Comparison of ENCODE assay signal across 15 cellular contexts in genomic region chr13:20711301-20712044, GRCh38. TPM values are rescaled to one million over a fixed set of nuclear protein-coding genes. Genes with fewer than 3 reads are reported as not detected.
DNase-seq lines count a peak whose midpoint lies in the region; ATAC-seq, FAIRE-seq and TF ChIP-seq lines count a peak whose summit lies in the region.
"Had no signal": no experiment of that assay in that cellular context is flagged by ENCODE, and none has a peak within 500 bp of the region (broad histone marks: within the 10 kb centered on the region; RNA-seq: fewer than 3 reads in every experiment).

No MANE protein-coding gene starts in this region.

- peak; percentile 58 for FAIRE-seq in HepG2 (lab: Jason Lieb, UNC)
- FAIRE-seq in H1 (lab: Jason Lieb, UNC): peak; percentile 92

- no peak overlapping the region for H3K56ac ChIP-seq in H1 (replicated peaks; ENCODE audit: insufficient read length, low read depth, low read length)

- in situ Hi-C loops in HepG2 (cut with HindIII; ENCODE audit: extremely low pct_ligation_motif_present, low pct_unique_long_range_greater_than_20kb): no loop called here
- in situ Hi-C loops in gastrocnemius medialis (cut with MboI; ENCODE audit: low sequenced_read_pairs in 4 of 4): loop anchor here in 2 of 4 donors (10.0 to 25.0 kb wide), 2 partner anchors 213 to 226 kb away; no protein-coding TSS in a partner anchor

- no peak overlapping the region for H2BK20ac ChIP-seq in H1 (ENCODE audit: low read length)

- no peaks in the 10 kb centered on the region; a peak in 1 of 5 replicates for H3K27me3 ChIP-seq in HepG2 (ENCODE audit: control insufficient read depth in 1 of 2, insufficient read depth in 2 of 2, low read length in 2 of 2)
- H3K27me3 ChIP-seq in right lobe of liver: no peaks in the 10 kb centered on the region
- peaks cover 8% of the 10 kb centered on the region for H3K27me3 ChIP-seq in OCI-LY3 (ENCODE audit: low read depth, low read length)
- no peaks in the 10 kb centered on the region for H3K27me3 ChIP-seq in H1 (replicated peaks in 1 of 4; ENCODE audit: control insufficient read depth in 3 of 4, extremely low read depth in 1 of 4, insufficient read depth in 3 of 4, low read length in 3 of 4)
- H3K27me3 ChIP-seq in gastrocnemius medialis: no peaks in the 10 kb centered on the region
- H3K27me3 ChIP-seq: BE2C, hepatocyte had no signal

- 50% methylated on average over 12 of the region's 13 CpGs for WGBS in HepG2 (ENCODE audit: low lambda C conversion rate)
- WGBS in right lobe of liver (ENCODE audit: insufficient coverage, low coverage, low lambda C conversion rate, missing lambda C conversion rate): 60% methylated on average over 7 of the region's 13 CpGs
- WGBS in H1 (ENCODE audit: extremely low coverage in 1 of 2, insufficient coverage in 1 of 2, insufficient read length in 1 of 2, insufficient replicate concordance in 2 of 2, low coverage in 1 of 2, low lambda C conversion rate in 2 of 2, missing lambda C conversion rate in 1 of 2), 2 experiments: 88% methylated on average over 13 of the region's 13 CpGs; no CpG with 5 or more reads in 1 of the 2 experiments

- H4K5ac ChIP-seq in H1 (ENCODE audit: insufficient read length, low read depth, low read length): no peak overlapping the region

- DNase-seq in HepG2 (ENCODE audit: low spot score) (no peak), right lobe of liver (no peak), H1 (ENCODE audit: low read depth in 1 of 2, low spot score in 2 of 2) (peak in 1 of 2 experiments; percentile 74), gastrocnemius medialis (no peak), SIG-M5 (lab: John Stamatoyannopoulos, UW) (no peak), glomerular visceral epithelial cell (ENCODE audit: extremely low spot score) (no peak)
- DNase-seq: activated gamma-delta T cell treated with Interleukin-2 at 50 U/mL for 16 hours, BE2C, lower lobe of right lung, NCI-H2029, T-helper 2 cell had no signal

- no peak overlapping the region for H2BK12ac ChIP-seq in H1 (ENCODE audit: low read depth, low read length)

- ATAC-seq in HepG2 (peak; percentile 81), right lobe of liver (no peak), gastrocnemius medialis (no peak), HG03378 (IDR thresholded peaks at IDR 0.05; ENCODE audit: unreplicated experiment) (no peak)
- ATAC-seq: lower lobe of right lung had no signal

- no peak overlapping the region for H3K27ac ChIP-seq in HepG2 (ENCODE audit: extremely low read length, insufficient read depth, low read length)
- no peak overlapping the region for H3K27ac ChIP-seq in right lobe of liver
- no peak overlapping the region for H3K27ac ChIP-seq in OCI-LY3 (ENCODE audit: low read length)
- H3K27ac ChIP-seq in H1 (ENCODE audit: low read depth, low read length): no peak overlapping the region
- peak overlapping the region; percentile 80 to 89 (median 88) for H3K27ac ChIP-seq in gastrocnemius medialis
- H3K27ac ChIP-seq: hepatocyte, lower lobe of right lung, neutrophil had no signal

- H2AK5ac ChIP-seq in H1 (ENCODE audit: low read depth, low read length): no peak overlapping the region

- no peaks in the 10 kb centered on the region for H3K79me1 ChIP-seq in H1 (ENCODE audit: low read depth, low read length)

- H2AFZ ChIP-seq in HepG2 (ENCODE audit: low read length) (no peak overlapping the region), OCI-LY3 (ENCODE audit: low read depth, low read length) (no peak overlapping the region), H1 (ENCODE audit: low read length) (no peak overlapping the region)

- no peaks in the 10 kb centered on the region for H3K36me3 ChIP-seq in HepG2 (replicated peaks in 1 of 2; ENCODE audit: control insufficient read depth in 1 of 2, insufficient read depth in 2 of 2, low read length in 2 of 2)
- no peaks in the 10 kb centered on the region for H3K36me3 ChIP-seq in right lobe of liver
- H3K36me3 ChIP-seq in OCI-LY3 (replicated peaks; ENCODE audit: low read depth, low read length): no peaks in the 10 kb centered on the region
- H3K36me3 ChIP-seq in H1 (ENCODE audit: control insufficient read depth in 2 of 4, insufficient read depth in 4 of 4, low read length in 3 of 4): no peaks in the 10 kb centered on the region
- H3K36me3 ChIP-seq in gastrocnemius medialis: no peaks in the 10 kb centered on the region
- H3K36me3 ChIP-seq: BE2C, lower lobe of right lung, neutrophil had no signal

- CTCF ChIA-PET in HepG2 (lab: Yijun Ruan, JAX; ENCODE audit: low intra/inter-chr PET ratio, low total read pairs) (interaction anchor here (1.0 to 2.7 kb wide), 3 partner anchors 117 to 219 kb away, joined by 5 to 21 read pairs (median 7); no protein-coding TSS in a partner anchor), H1 (lab: Charles Lee; ENCODE audit: partially characterized antibody) (interaction anchor here (0.6 to 4.3 kb wide), 18 partner anchors 10 to 1090 kb away, joined by 3 to 26 read pairs (median 4); no protein-coding TSS in a partner anchor)

- H3K9ac ChIP-seq in HepG2 (ENCODE audit: insufficient read depth, low read depth, low read length) (no peak overlapping the region), OCI-LY3 (ENCODE audit: low read length) (no peak overlapping the region), H1 (replicated peaks in 1 of 4; ENCODE audit: extremely low read depth in 1 of 4, low read depth in 3 of 4, low read length in 3 of 4) (no peak overlapping the region; a peak in 1 of 7 replicates)

- POLR2A ChIA-PET in HepG2 (lab: Yijun Ruan, JAX) (no interaction called here), H1 (lab: Charles Lee; ENCODE audit: partially characterized antibody) (interaction anchor here (1.0 kb wide), 1 partner anchor 11 kb away, joined by 5 read pairs; no protein-coding TSS in a partner anchor)

- intact Hi-C loops in HepG2 (cut with micrococcal nuclease; ENCODE audit: unreplicated experiment) (loop anchor here (1.0 to 2.0 kb wide), 3 partner anchors 117 to 216 kb away; no protein-coding TSS in a partner anchor), right lobe of liver (cut with DNase I) (loop anchor here (10.0 kb wide), 3 partner anchors 103 to 213 kb away; no protein-coding TSS in a partner anchor), gastrocnemius medialis (cut with DNase I; ENCODE audit: low total_unique reads) (loop anchor here (1.0 to 5.0 kb wide), 4 partner anchors 117 to 766 kb away; no protein-coding TSS in a partner anchor)

- H3K79me2 ChIP-seq in HepG2 (ENCODE audit: insufficient read depth, low read length): no peaks in the 10 kb centered on the region
- H3K79me2 ChIP-seq in OCI-LY3 (ENCODE audit: low read length): no peaks in the 10 kb centered on the region
- no peaks in the 10 kb centered on the region for H3K79me2 ChIP-seq in H1 (ENCODE audit: control insufficient read depth in 1 of 2, insufficient read depth in 2 of 2, low read length in 2 of 2)
- H3K79me2 ChIP-seq: hepatocyte had no signal

- H3K4me1 ChIP-seq in HepG2 (ENCODE audit: insufficient read depth, low read length) (peaks cover 42% of the 10 kb centered on the region), right lobe of liver (peaks cover 0 to 19% (median 0%) of the 10 kb centered on the region in 4 donors), OCI-LY3 (ENCODE audit: low read length) (peaks cover 7% of the 10 kb centered on the region; the same call in 1 of the 2 replicates), H1 (replicated peaks in 1 of 4; ENCODE audit: control insufficient read depth in 3 of 4, insufficient read depth in 4 of 4, low read length in 3 of 4) (peaks cover 2 to 9% (median 6%) of the 10 kb centered on the region in 4 experiments; a peak in 4 of 7 replicates), gastrocnemius medialis (peaks cover 40 to 43% of the 10 kb centered on the region in 2 donors)

- H3K23ac ChIP-seq in H1 (ENCODE audit: insufficient read length): no peak overlapping the region

- no peaks in the 10 kb centered on the region for H3K23me2 ChIP-seq in H1 (ENCODE audit: low read depth, low read length)

- no peaks in the 10 kb centered on the region for H3K9me3 ChIP-seq in HepG2 (ENCODE audit: low read length)
- no peaks in the 10 kb centered on the region for H3K9me3 ChIP-seq in right lobe of liver
- no peaks in the 10 kb centered on the region for H3K9me3 ChIP-seq in OCI-LY3 (ENCODE audit: insufficient read depth, low read length)
- H3K9me3 ChIP-seq in H1 (ENCODE audit: insufficient read depth in 2 of 2, low read depth in 1 of 2, low read length in 1 of 2): no peaks in the 10 kb centered on the region
- H3K9me3 ChIP-seq in gastrocnemius medialis: no peaks in the 10 kb centered on the region
- H3K9me3 ChIP-seq: BE2C, lower lobe of right lung, neutrophil had no signal

- TF ChIP-seq EP300 in HepG2 (IDR thresholded peaks at IDR 0.05; ENCODE audit: low read depth in 2 of 2, low read length in 2 of 2) (no peak), HepG2 (CRISPR knock-in tag; IDR thresholded peaks at IDR 0.05; ENCODE audit: borderline replicate concordance) (no peak), H1 (IDR thresholded peaks at IDR 0.05; ENCODE audit: borderline replicate concordance in 1 of 2, low read depth in 2 of 2, low read length in 2 of 2) (no peak)

- TF ChIP-seq CTCF in HepG2 (CRISPR knock-in tag; IDR thresholded peaks at IDR 0.05) (peak; percentile 45), right lobe of liver (IDR thresholded peaks at IDR 0.05) (peak in 2 of 4 donors; percentile 6 to 7), OCI-LY3 (IDR thresholded peaks at IDR 0.05; ENCODE audit: low read depth, low read length) (peak; percentile 40), H1 (IDR thresholded peaks at IDR 0.05; ENCODE audit: control extremely low read depth in 1 of 3, insufficient read depth in 1 of 3, low read depth in 1 of 3, low read length in 3 of 3) (no peak), gastrocnemius medialis (IDR thresholded peaks at IDR 0.05 in 4 of 5, conservative IDR thresholded peaks at IDR 0.05 in 1 of 5) (no peak)

- peak overlapping the region; percentile 77; the same call in 1 of the 2 replicates for H2BK15ac ChIP-seq in H1 (ENCODE audit: low read length)

- no peak for TF ChIP-seq RAD21 in HepG2 (CRISPR knock-in tag; IDR thresholded peaks at IDR 0.05)
- TF ChIP-seq RAD21 in H1 (IDR thresholded peaks at IDR 0.05 in 1 of 2, conservative IDR thresholded peaks at IDR 0.05 in 1 of 2; ENCODE audit: low read depth in 2 of 2, low read length in 2 of 2): no peak

- H3K14ac ChIP-seq in H1 (ENCODE audit: insufficient read length): no peak overlapping the region

- H2BK120ac ChIP-seq in H1 (replicated peaks; ENCODE audit: low read depth, low read length): no peak overlapping the region

- no peak overlapping the region for H2BK5ac ChIP-seq in H1 (ENCODE audit: low read depth, low read length)

- H3K18ac ChIP-seq in H1 (ENCODE audit: extremely low read depth, low read length): no peak overlapping the region

- BruUV-seq in HepG2 (replicated peaks; lab: Mats Ljungman, UMichigan): no TSS peak

- no peak overlapping the region; the same call in 1 of the 2 replicates for H4K8ac ChIP-seq in H1 (ENCODE audit: extremely low read depth, insufficient read depth, low read length)

- H4K91ac ChIP-seq in H1 (replicated peaks; ENCODE audit: insufficient read length, low read length): no peak overlapping the region

- peak overlapping the region; percentile 91 for H3K4me2 ChIP-seq in HepG2 (ENCODE audit: low read depth, low read length)
- H3K4me2 ChIP-seq in OCI-LY3 (ENCODE audit: low read length): no peak overlapping the region
- H3K4me2 ChIP-seq in H1 (ENCODE audit: insufficient read depth in 1 of 2, low read depth in 2 of 2, low read length in 2 of 2): no peak overlapping the region

- no peak overlapping the region for H3K4ac ChIP-seq in H1 (replicated peaks; ENCODE audit: insufficient read length, low read depth, low read length)

- H3K4me3 ChIP-seq in HepG2 (replicated peaks in 1 of 3; ENCODE audit: insufficient read depth in 1 of 3, low read depth in 2 of 3, low read length in 3 of 3) (peak overlapping the region in 2 of 3 experiments; percentile 61 to 63; a peak in 3 of 6 replicates), right lobe of liver (no peak overlapping the region), OCI-LY3 (ENCODE audit: low read length) (no peak overlapping the region), H1 (ENCODE audit: extremely low read depth in 1 of 4, insufficient read depth in 2 of 4, low read depth in 3 of 4, low read length in 4 of 4) (no peak overlapping the region), gastrocnemius medialis (no peak overlapping the region)
- H3K4me3 ChIP-seq: hepatocyte, lower lobe of right lung had no signal

- no peak for TF ChIP-seq POLR2A in HepG2 (IDR thresholded peaks at IDR 0.05; ENCODE audit: insufficient read depth in 1 of 2, low read depth in 2 of 2, low read length in 2 of 2)
- TF ChIP-seq POLR2A in right lobe of liver (IDR thresholded peaks at IDR 0.05): no peak
- TF ChIP-seq POLR2A in H1 (IDR thresholded peaks at IDR 0.05; ENCODE audit: control extremely low read depth in 1 of 2, low read depth in 2 of 2, low read length in 2 of 2): no peak
- no peak for TF ChIP-seq POLR2A in gastrocnemius medialis (IDR thresholded peaks at IDR 0.05)

- H4K20me1 ChIP-seq in HepG2 (ENCODE audit: insufficient read depth, low read length): no peaks in the 10 kb centered on the region
- H4K20me1 ChIP-seq in OCI-LY3 (ENCODE audit: insufficient read depth, low read length): no peaks in the 10 kb centered on the region
- H4K20me1 ChIP-seq in H1 (replicated peaks in 1 of 2; ENCODE audit: control insufficient read depth in 1 of 2, insufficient read depth in 2 of 2, low read length in 2 of 2): no peaks in the 10 kb centered on the region

RNA-seq across cellular contexts. Expression of gene IL17D, which starts 8.0 kb away (rescaled TPM):
- total RNA-seq in HepG2 (2016; rRNA removed; fragmentation: Illumina TruSeq; extraction: Trizol): 1.6 and 2.2 TPM in 2 replicates
- 1.9 and 2.3 TPM in 2 replicates for total RNA-seq in HepG2 (2016; cell fraction: cytosol; rRNA removed; fragmentation: Illumina TruSeq; extraction: Trizol; ENCODE audit: low read depth)
- 0.95 and 1.8 TPM in 2 replicates for total RNA-seq in HepG2 (2016; cell fraction: insoluble cytoplasmic fraction; rRNA removed; fragmentation: Illumina TruSeq; extraction: Trizol)
- 3.9 and 4.7 TPM in 2 replicates for total RNA-seq in HepG2 (2016; cell fraction: membrane; rRNA removed; fragmentation: Illumina TruSeq; extraction: Trizol)
- 1.3 and 1.7 TPM in 2 replicates for total RNA-seq in HepG2 (2016; cell fraction: nucleus; rRNA removed; fragmentation: Illumina TruSeq; extraction: Trizol)
- polyA plus RNA-seq in HepG2 (2011; rRNA removed): 1.0 and 1.1 TPM in 2 replicates
- polyA plus RNA-seq in HepG2 (2011; cell fraction: cytosol; rRNA removed): 0.98 and 1.1 TPM in 2 replicates
- 1.6 and 2.2 TPM in 2 replicates for polyA plus RNA-seq in HepG2 (2011; cell fraction: nucleus; rRNA removed)
- polyA plus RNA-seq in HepG2 (2012): 6.7 and 7.8 TPM in 2 replicates
- polyA plus RNA-seq in HepG2 (2016; cell fraction: cytosol; fragmentation: Illumina TruSeq; extraction: Trizol; ENCODE audit: low read depth): 3.0 and 3.3 TPM in 2 replicates
- 1.5 and 2.0 TPM in 2 replicates for polyA plus RNA-seq in HepG2 (2016; cell fraction: insoluble cytoplasmic fraction; fragmentation: Illumina TruSeq; extraction: Trizol; ENCODE audit: low read depth)
- 3.2 and 4.2 TPM in 2 replicates for polyA plus RNA-seq in HepG2 (2016; cell fraction: membrane; fragmentation: Illumina TruSeq; extraction: Trizol; ENCODE audit: low read depth)
- 2.4 and 3.1 TPM in 2 replicates for polyA plus RNA-seq in HepG2 (2016; cell fraction: nucleus; fragmentation: Illumina TruSeq; extraction: Trizol; ENCODE audit: insufficient read depth, low read depth)
- 0.60 TPM in 1 of 2 replicates, not detected in the other for polyA minus RNA-seq in HepG2 (2011; rRNA and poly(A)+ RNA removed; ENCODE audit: low replicate concordance)
- 0.59 and 0.62 TPM in 2 replicates for polyA minus RNA-seq in HepG2 (2011; cell fraction: cytosol; rRNA and poly(A)+ RNA removed)
- polyA minus RNA-seq in HepG2 (2011; cell fraction: nucleus; rRNA and poly(A)+ RNA removed): 0.75 and 0.90 TPM in 2 replicates
- total RNA-seq in right lobe of liver: under 1 TPM in 3 of 6 experiments, not detected in 3; 0.19 to 0.64 (median 0.42) TPM
- 0.56 and 0.84 TPM in 2 replicates for total RNA-seq in H1 (2021; fragmentation: NEBNext Ultra II Directional; extraction: Animal tissue kit (Norgen Biotek cat#: 25700))
- polyA plus RNA-seq in H1 (2011; rRNA removed): 0.57 and 0.59 TPM in 2 replicates
- 0.32 TPM for polyA plus RNA-seq in H1 (2011; cell fraction: cytosol; rRNA removed)
- 0.56 TPM for polyA plus RNA-seq in H1 (2011; cell fraction: nucleus; rRNA removed)
- polyA plus RNA-seq in H1 (2012, experiment 1 of 2): 1.9 to 3.0 TPM (median 2.4 TPM) in 4 replicates
- polyA plus RNA-seq in H1 (2012, experiment 2 of 2): 3.3 TPM
- polyA plus RNA-seq in H1 (2013, experiment 1 of 2): 0.83 TPM
- 0.70 TPM for polyA plus RNA-seq in H1 (2013, experiment 2 of 2)
- polyA minus RNA-seq in H1 (2011; rRNA and poly(A)+ RNA removed): 0.17 and 0.25 TPM in 2 replicates
- not detected for polyA minus RNA-seq in H1 (2011; cell fraction: cytosol; rRNA and poly(A)+ RNA removed)
- 0.30 TPM for polyA minus RNA-seq in H1 (2011; cell fraction: nucleus; rRNA and poly(A)+ RNA removed)
- total RNA-seq in gastrocnemius medialis: 10 to 100 TPM in 1 of 4 donors, 1 to 10 TPM in 3; 2.2 to 14.2 (median 3.0) TPM

Comparison
In these comparisons a context has a peak if more than half of its experiments do, and no peak if none do; other contexts are left out.
1. H3K4me3 ChIP-seq: peak in HepG2 (2 of 3); none in right lobe of liver (0 of 3), OCI-LY3 (single experiment), H1 (0 of 4) and gastrocnemius medialis (0 of 4).
2. H3K27ac ChIP-seq: peak in gastrocnemius medialis (4 of 4); none in HepG2 (single experiment), right lobe of liver (0 of 3), OCI-LY3 (single experiment) and H1 (single experiment).
3. CTCF ChIP-seq: peak in HepG2 (single experiment) and OCI-LY3 (single experiment); none in H1 (0 of 3) and gastrocnemius medialis (0 of 5).
4. Of the 41 proteins assayed by ChIP-seq in both HepG2 and H1: peak only in HepG2: CTCF; only in H1: none; in both: none; in neither: 40.